Comparison of ENCODE assay signal across 15 cellular contexts in genomic region chr20:4661191-4661590, GRCh38. TPM values are rescaled to one million over a fixed set of nuclear protein-coding genes. Genes with fewer than 3 reads are reported as not detected.
DNase-seq lines count a peak whose midpoint lies in the region; ATAC-seq lines count a peak whose summit lies in the region.
"Had no signal": no experiment of that assay in that cellular context is flagged by ENCODE, and none has a peak within 500 bp of the region (broad histone marks: within the 10 kb centered on the region; RNA-seq: fewer than 3 reads in every experiment).

No MANE protein-coding gene starts in this region.

- H3K4me3 Mint-ChIP-seq in activated naive CD8-positive, alpha-beta T cell treated with anti-CD3 and anti-CD28 coated beads, Interleukin-2, amount 50 U/mL, for 24 hours: no peak overlapping the region
- peak overlapping the region; percentile 66 for H3K4me3 Mint-ChIP-seq in stimulated activated memory B cell treated with anti-CD40 and anti-IgM and Interleukin-4, amounts not matched to agents 10 μg/mL and 1 μg/mL and 100 μg/mL, for 72 hours
- H3K4me3 Mint-ChIP-seq: nephron progenitor cell had no signal

- no peaks in the 10 kb centered on the region for H3K36me3 Mint-ChIP-seq in activated naive CD8-positive, alpha-beta T cell treated with anti-CD3 and anti-CD28 coated beads, Interleukin-2, amount 50 U/mL, for 24 hours (ENCODE audit: low read depth)
- H3K36me3 Mint-ChIP-seq in stimulated activated memory B cell treated with anti-CD40 and anti-IgM and Interleukin-4, amounts not matched to agents 10 μg/mL and 1 μg/mL and 100 μg/mL, for 72 hours: no peaks in the 10 kb centered on the region

- no peak for ATAC-seq in activated naive CD8-positive, alpha-beta T cell treated with anti-CD3 and anti-CD28 coated beads, Interleukin-2, amount 50 U/mL, for 24 hours
- peak; percentile 68 for ATAC-seq in stimulated activated memory B cell treated with anti-CD40 and anti-IgM and Interleukin-4, amounts not matched to agents 10 μg/mL and 1 μg/mL and 100 μg/mL, for 72 hours
- ATAC-seq: gastrocnemius medialis had no signal

- DNase-seq in activated gamma-delta T cell treated with Interleukin-2 at 50 U/mL for 16 hours: peak; percentile 37
- DNase-seq in activated gamma-delta T cell (lab: John Stamatoyannopoulos, UW): no peak
- DNase-seq in T-helper 9 cell: peak; percentile 13
- peak; percentile 17 for DNase-seq in activated naive CD8-positive, alpha-beta T cell treated with anti-CD3 and anti-CD28 coated beads, Interleukin-2, amount 50 U/mL, for 24 hours
- DNase-seq in SIG-M5 treated with dmso at 0.1 percent for 504 hours (lab: John Stamatoyannopoulos, UW; ENCODE audit: unreplicated experiment): no peak
- DNase-seq in mucosa of gallbladder (ENCODE audit: low spot score): no peak
- DNase-seq in COR-L47 (lab: John Stamatoyannopoulos, UW): no peak
- DNase-seq: ACHN, DND-41, gastrocnemius medialis, kidney glomerular epithelial cell, NCI-H1048, NCI-H345, nephron progenitor cell had no signal

- peaks cover 24% of the 10 kb centered on the region for H3K4me1 Mint-ChIP-seq in activated naive CD8-positive, alpha-beta T cell treated with anti-CD3 and anti-CD28 coated beads, Interleukin-2, amount 50 U/mL, for 24 hours
- peaks cover 21% of the 10 kb centered on the region for H3K4me1 Mint-ChIP-seq in stimulated activated memory B cell treated with anti-CD40 and anti-IgM and Interleukin-4, amounts not matched to agents 10 μg/mL and 1 μg/mL and 100 μg/mL, for 72 hours
- H3K4me1 Mint-ChIP-seq: nephron progenitor cell had no signal

- H3K27ac Mint-ChIP-seq in activated naive CD8-positive, alpha-beta T cell treated with anti-CD3 and anti-CD28 coated beads, Interleukin-2, amount 50 U/mL, for 24 hours: no peak overlapping the region
- H3K27ac Mint-ChIP-seq in stimulated activated memory B cell treated with anti-CD40 and anti-IgM and Interleukin-4, amounts not matched to agents 10 μg/mL and 1 μg/mL and 100 μg/mL, for 72 hours: peak overlapping the region; percentile 68
- H3K27ac Mint-ChIP-seq: nephron progenitor cell had no signal

- H3K27me3 Mint-ChIP-seq in activated naive CD8-positive, alpha-beta T cell treated with anti-CD3 and anti-CD28 coated beads, Interleukin-2, amount 50 U/mL, for 24 hours: peaks cover 4% of the 10 kb centered on the region
- no peaks in the 10 kb centered on the region for H3K27me3 Mint-ChIP-seq in stimulated activated memory B cell treated with anti-CD40 and anti-IgM and Interleukin-4, amounts not matched to agents 10 μg/mL and 1 μg/mL and 100 μg/mL, for 72 hours

- H3K9me3 Mint-ChIP-seq in activated naive CD8-positive, alpha-beta T cell treated with anti-CD3 and anti-CD28 coated beads, Interleukin-2, amount 50 U/mL, for 24 hours: no peaks in the 10 kb centered on the region
- no peaks in the 10 kb centered on the region for H3K9me3 Mint-ChIP-seq in stimulated activated memory B cell treated with anti-CD40 and anti-IgM and Interleukin-4, amounts not matched to agents 10 μg/mL and 1 μg/mL and 100 μg/mL, for 72 hours
- H3K9me3 Mint-ChIP-seq: nephron progenitor cell had no signal

RNA-seq across cellular contexts. Expression of gene PRNP, which starts 25.1 kb away (rescaled TPM):
- total RNA-seq in mucosa of gallbladder: 115 TPM

Comparison
In these comparisons a context has a peak if more than half of its experiments do, and no peak if none do; other contexts are left out.
1. DNase-seq: peak in activated gamma-delta T cell treated with Interleukin-2 at 50 U/mL for 16 hours (single experiment), T-helper 9 cell (single experiment) and activated naive CD8-positive, alpha-beta T cell treated with anti-CD3 and anti-CD28 coated beads, Interleukin-2, amount 50 U/mL, for 24 hours (single experiment); none in activated gamma-delta T cell (single experiment), SIG-M5 treated with dmso at 0.1 percent for 504 hours (single experiment), mucosa of gallbladder (single experiment) and COR-L47 (single experiment).